In the genomic region with DNA sequence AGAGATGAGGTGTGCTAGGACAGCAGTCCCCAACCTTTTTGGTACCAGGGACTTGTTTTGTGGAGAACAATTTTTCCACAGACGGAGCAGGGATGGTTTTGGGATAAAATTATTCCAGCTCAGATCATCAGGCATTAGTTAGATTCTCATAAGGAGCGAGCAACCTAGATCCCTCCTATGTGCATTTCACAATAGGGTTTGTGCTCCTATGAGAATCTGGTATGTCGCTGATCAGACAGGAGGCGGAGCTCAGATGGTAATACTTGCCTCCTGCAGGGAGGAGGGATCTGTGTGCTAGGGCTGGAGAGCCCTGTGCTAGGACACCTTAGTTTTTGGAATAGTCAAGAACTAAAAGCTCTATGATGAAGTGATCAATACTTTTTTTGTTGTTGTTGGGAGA, we compare ENCODE assay signal across 8 cellular contexts.
DNase-seq lines count a peak whose midpoint lies in the region; ATAC-seq lines count a peak whose summit lies in the region.

No MANE protein-coding gene starts in this region.

- DNase-seq in activated naive CD4-positive, alpha-beta T cell treated with Interleukin-2 at 50 U/mL for 16 hours = peak; percentile 22
- DNase-seq in activated naive CD4-positive, alpha-beta T cell (lab: John Stamatoyannopoulos, UW) = no peak
- DNase-seq in NCI-H526 (lab: John Stamatoyannopoulos, UW) (peak; percentile 53 to 71), T47D (ENCODE audit: low read depth in 1 of 2, low spot score in 1 of 2) (peak; percentile 24 to 72), non-pigmented ciliary epithelial cell (ENCODE audit: low read depth) (peak; percentile 37), NCI-H1436 (lab: John Stamatoyannopoulos, UW) (no peak), NCI-H2171 (lab: John Stamatoyannopoulos, UW) (no peak)

- in situ Hi-C loops in T47D (cut with HindIII; ENCODE audit: low pct_unique_long_range_greater_than_20kb, low sequenced_read_pairs) = no loop called here

- no peak for ATAC-seq in HG02884 (IDR thresholded peaks at IDR 0.05; ENCODE audit: unreplicated experiment)

Comparison
In these comparisons a context has a peak if more than half of its experiments do, and no peak if none do; other contexts are left out.
1. DNase-seq: peak in activated naive CD4-positive, alpha-beta T cell treated with Interleukin-2 at 50 U/mL for 16 hours (single experiment), NCI-H526 (2 of 2), T47D (2 of 2) and non-pigmented ciliary epithelial cell (single experiment); none in activated naive CD4-positive, alpha-beta T cell (0 of 4), NCI-H1436 (single experiment) and NCI-H2171 (single experiment).